17 cellular contexts compared by ENCODE assay signal in genomic region chr11:16611395-16612233, GRCh38.
DNase-seq lines count a peak whose midpoint lies in the region; ATAC-seq and TF ChIP-seq lines count a peak whose summit lies in the region.
"Had no signal": no experiment of that assay in that cellular context is flagged by ENCODE, and none has a peak within 500 bp of the region (broad histone marks: within the 10 kb centered on the region; RNA-seq: fewer than 3 reads in every experiment).

No MANE protein-coding gene starts in this region.

- H3F3A ChIP-seq in neural cell (ENCODE audit: insufficient read depth, low read length, poor library complexity, severe bottlenecking) = peaks cover 6% of the 10 kb centered on the region

- H3K4me2 ChIP-seq in neural cell (ENCODE audit: low read length) = peak overlapping the region; percentile 45

- no peaks in the 10 kb centered on the region for H3K9me2 ChIP-seq in neural cell (ENCODE audit: insufficient read depth, low read length)

- H3K79me2 ChIP-seq in neural cell (replicated peaks; ENCODE audit: insufficient read depth, low read length) = peaks cover 5% of the 10 kb centered on the region

- TF ChIP-seq EP300 in neural cell (conservative IDR thresholded peaks at IDR 0.05; ENCODE audit: poor library complexity, severe bottlenecking) = no peak

- H2AFZ ChIP-seq in neural cell (ENCODE audit: low read depth, low read length) = no peak overlapping the region

- H3K27me3 ChIP-seq in neural cell (ENCODE audit: insufficient read depth, low read depth, low read length) = peaks cover 87% of the 10 kb centered on the region
- H3K27me3 ChIP-seq: body of pancreas had no signal

- no peaks in the 10 kb centered on the region for H3K9me3 ChIP-seq in neural cell (ENCODE audit: low read length)
- H3K9me3 ChIP-seq: body of pancreas, sigmoid colon, upper lobe of right lung had no signal

- H3K9ac ChIP-seq in neural cell (ENCODE audit: low read length) = no peak overlapping the region

- peak overlapping the region; percentile 84 for H3K4me3 ChIP-seq in neural cell (ENCODE audit: low read length)
- H3K4me3 ChIP-seq: body of pancreas had no signal

- TF ChIP-seq CTCF in neural cell (IDR thresholded peaks at IDR 0.05; ENCODE audit: poor library complexity, severe bottlenecking) = no peak

- TF ChIP-seq POLR2A in GM18505 (IDR thresholded peaks at IDR 0.05; ENCODE audit: borderline replicate concordance, extremely low read depth, insufficient read depth, insufficient read length) = no peak

- no peaks in the 10 kb centered on the region for H3K36me3 ChIP-seq in neural cell (ENCODE audit: insufficient read depth, low read length)
- H3K36me3 ChIP-seq: sigmoid colon, upper lobe of right lung had no signal

- no peak overlapping the region for H3K27ac ChIP-seq in neural cell (ENCODE audit: low read length)
- H3K27ac ChIP-seq: epithelial cell of prostate, sigmoid colon, upper lobe of right lung had no signal

- TF ChIP-seq RAD21 in neural cell (conservative IDR thresholded peaks at IDR 0.05) = no peak

- peak; percentile 8 for DNase-seq in DMS53 (lab: John Stamatoyannopoulos, UW)
- no peak for DNase-seq in DMS53 treated with DMSO at 0.1 percent for 48 hours (lab: John Stamatoyannopoulos, UW; ENCODE audit: unreplicated experiment)
- DNase-seq in NAMALWA (ENCODE audit: low spot score) = peak; percentile 6
- DNase-seq in astrocyte of the hippocampus (ENCODE audit: low read depth, low spot score) = peak; percentile 20
- DNase-seq in kidney tubule cell (ENCODE audit: low spot score) = no peak
- DNase-seq: activated T-cell treated with anti-CD3 and anti-CD28 coated beads, Interleukin-2, amount 50 U/mL, for 24 hours; DMS79; NCI-H2029 treated with DMSO at 0.1 percent for 48 hours; SIG-M5; sigmoid colon; upper lobe of right lung had no signal

- ATAC-seq in GM18505 (IDR thresholded peaks at IDR 0.05; ENCODE audit: unreplicated experiment) = no peak
- ATAC-seq in HG02642 (IDR thresholded peaks at IDR 0.05; ENCODE audit: poor library complexity, unreplicated experiment) = no peak
- ATAC-seq: body of pancreas, HCT116, upper lobe of right lung had no signal

- no peaks in the 10 kb centered on the region for H4K20me1 ChIP-seq in neural cell (ENCODE audit: insufficient read depth)

TF ChIP-seq in neural cell, 6 proteins besides CTCF, POLR2A, EP300 and RAD21:
- TF ChIP-seq EZH2 (IDR thresholded peaks at IDR 0.05; ENCODE audit: borderline replicate concordance, insufficient read depth, low read length, poor library complexity, severe bottlenecking) (no peak), POLR2AphosphoS5 (IDR thresholded peaks at IDR 0.05) (no peak), TAF1 (IDR thresholded peaks at IDR 0.05; ENCODE audit: low read depth) (no peak), MXI1 (conservative IDR thresholded peaks at IDR 0.05; ENCODE audit: poor library complexity, severe bottlenecking) (no peak), REST (IDR thresholded peaks at IDR 0.05; ENCODE audit: borderline replicate concordance) (no peak), SMC3 (conservative IDR thresholded peaks at IDR 0.05; ENCODE audit: poor library complexity) (no peak)
TF ChIP-seq in neural cell: peak in this region for 0.

Comparison
In these comparisons a context has a peak if more than half of its experiments do, and no peak if none do; other contexts are left out.
1. DNase-seq: peak in DMS53 (single experiment), NAMALWA (single experiment) and astrocyte of the hippocampus (single experiment); none in DMS53 treated with DMSO at 0.1 percent for 48 hours (single experiment) and kidney tubule cell (single experiment).